ENCODE assay signal across 1 cellular context in genomic region chr10:77909755-77910375, GRCh38.
TF ChIP-seq lines count a peak whose summit lies in the region.

No MANE protein-coding gene starts in this region.

TF ChIP-seq in K562, 482 proteins besides CTCF, POLR2A, EP300 and RAD21 (continued from another document and continues in another):
- TF ChIP-seq ATF1 (CRISPR knock-in tag; IDR thresholded peaks at IDR 0.05) (no peak), ATF1 (tag; IDR thresholded peaks at IDR 0.05) (peak; percentile 81), LEF1 (IDR thresholded peaks at IDR 0.05) (peak; percentile 60), TAL1 (IDR thresholded peaks at IDR 0.05) (peak; percentile 25; the same call in 1 of the 2 replicates), PPARD (CRISPR knock-in tag; IDR thresholded peaks at IDR 0.05) (no peak), ZNF124 (CRISPR knock-in tag; IDR thresholded peaks at IDR 0.05) (no peak), ETV1 (tag; conservative IDR thresholded peaks at IDR 0.05; ENCODE audit: low read depth) (no peak), E2F1 (CRISPR knock-in tag; IDR thresholded peaks at IDR 0.05) (no peak), ZBTB9 (CRISPR knock-in tag; IDR thresholded peaks at IDR 0.05) (peak; percentile 83; the same call in 1 of the 2 replicates), ZNF311 (CRISPR knock-in tag; IDR thresholded peaks at IDR 0.05) (peak; percentile 66; the same call in 1 of the 2 replicates), NFE2L1 (tag; IDR thresholded peaks at IDR 0.05; ENCODE audit: borderline replicate concordance, low read depth) (peak; percentile 41), MAFK (IDR thresholded peaks at IDR 0.05; ENCODE audit: low read length) (peak; percentile 93), SMAD1 (IDR thresholded peaks at IDR 0.05; ENCODE audit: low read depth, low read length, partially characterized antibody) (peak; percentile 41), HDAC2 (IDR thresholded peaks at IDR 0.05) (peak; percentile 64; the same call in 1 of the 2 replicates), ZMIZ1 (IDR thresholded peaks at IDR 0.05; ENCODE audit: low read depth in 2 of 2, low read length in 2 of 2) (peak in 1 of 2 experiments; percentile 53; a peak in 1 of 4 replicates), RHOXF2B (CRISPR knock-in tag; conservative IDR thresholded peaks at IDR 0.05) (peak; percentile 67; the same call in 1 of the 2 replicates), MTA3 (IDR thresholded peaks at IDR 0.05; ENCODE audit: borderline replicate concordance) (peak; percentile 86), FOS (IDR thresholded peaks at IDR 0.05; ENCODE audit: extremely low read depth, insufficient read length) (no peak), CREM (IDR thresholded peaks at IDR 0.05; ENCODE audit: low read depth) (peak; percentile 33; the same call in 1 of the 2 replicates), ZNF518B (CRISPR knock-in tag; IDR thresholded peaks at IDR 0.05) (no peak), ARID1B (IDR thresholded peaks at IDR 0.05) (peak; percentile 84), ZNF76 (CRISPR knock-in tag; IDR thresholded peaks at IDR 0.05; ENCODE audit: borderline replicate concordance) (0 out of 2 replicates have a peak, but pooled peaks have one; percentile 74), CHCHD3 (CRISPR knock-in tag; IDR thresholded peaks at IDR 0.05) (0 out of 2 replicates have a peak, but pooled peaks have one; percentile 31), RBM25 (IDR thresholded peaks at IDR 0.05; ENCODE audit: low read depth, low read length, severe bottlenecking) (no peak), MNT (conservative IDR thresholded peaks at IDR 0.05) (peak; percentile 44 to 73; a peak in 3 of 4 replicates), TCF3 (CRISPR knock-in tag; IDR thresholded peaks at IDR 0.05) (peak; percentile 42), STAT5A (IDR thresholded peaks at IDR 0.05; ENCODE audit: borderline replicate concordance, low read length) (no peak), PRMT5 (CRISPR knock-in tag; IDR thresholded peaks at IDR 0.05) (no peak), MCM5 (IDR thresholded peaks at IDR 0.05; ENCODE audit: low read depth) (no peak), MBD2 (IDR thresholded peaks at IDR 0.05; ENCODE audit: borderline replicate concordance, low read depth) (peak; percentile 41; the same call in 1 of the 2 replicates), TCF7 (IDR thresholded peaks at IDR 0.05; ENCODE audit: borderline replicate concordance) (no peak), NEUROD1 (IDR thresholded peaks at IDR 0.05; ENCODE audit: borderline replicate concordance, low read depth, low read length, partially characterized antibody) (peak; percentile 49), BHLHE40 (IDR thresholded peaks at IDR 0.05; ENCODE audit: low read length) (peak; percentile 38; the same call in 1 of the 2 replicates), ARNT (IDR thresholded peaks at IDR 0.05) (0 out of 4 replicates have a peak, but pooled peaks of 1 of the 2 experiments have one; percentile 43), NFRKB (IDR thresholded peaks at IDR 0.05; ENCODE audit: low read depth) (peak; percentile 80)
- TF ChIP-seq, protein P1, sequence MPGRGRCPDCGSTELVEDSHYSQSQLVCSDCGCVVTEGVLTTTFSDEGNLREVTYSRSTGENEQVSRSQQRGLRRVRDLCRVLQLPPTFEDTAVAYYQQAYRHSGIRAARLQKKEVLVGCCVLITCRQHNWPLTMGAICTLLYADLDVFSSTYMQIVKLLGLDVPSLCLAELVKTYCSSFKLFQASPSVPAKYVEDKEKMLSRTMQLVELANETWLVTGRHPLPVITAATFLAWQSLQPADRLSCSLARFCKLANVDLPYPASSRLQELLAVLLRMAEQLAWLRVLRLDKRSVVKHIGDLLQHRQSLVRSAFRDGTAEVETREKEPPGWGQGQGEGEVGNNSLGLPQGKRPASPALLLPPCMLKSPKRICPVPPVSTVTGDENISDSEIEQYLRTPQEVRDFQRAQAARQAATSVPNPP (IDR thresholded peaks at IDR 0.05; ENCODE audit: borderline replicate concordance, insufficient read depth, insufficient read length), result no peak
- TF ChIP-seq, protein P2, sequence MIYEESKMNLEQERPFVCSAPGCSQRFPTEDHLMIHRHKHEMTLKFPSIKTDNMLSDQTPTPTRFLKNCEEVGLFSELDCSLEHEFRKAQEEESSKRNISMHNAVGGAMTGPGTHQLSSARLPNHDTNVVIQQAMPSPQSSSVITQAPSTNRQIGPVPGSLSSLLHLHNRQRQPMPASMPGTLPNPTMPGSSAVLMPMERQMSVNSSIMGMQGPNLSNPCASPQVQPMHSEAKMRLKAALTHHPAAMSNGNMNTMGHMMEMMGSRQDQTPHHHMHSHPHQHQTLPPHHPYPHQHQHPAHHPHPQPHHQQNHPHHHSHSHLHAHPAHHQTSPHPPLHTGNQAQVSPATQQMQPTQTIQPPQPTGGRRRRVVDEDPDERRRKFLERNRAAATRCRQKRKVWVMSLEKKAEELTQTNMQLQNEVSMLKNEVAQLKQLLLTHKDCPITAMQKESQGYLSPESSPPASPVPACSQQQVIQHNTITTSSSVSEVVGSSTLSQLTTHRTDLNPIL (CRISPR knock-in tag; IDR thresholded peaks at IDR 0.05), result no peak
- TF ChIP-seq, protein P3, sequence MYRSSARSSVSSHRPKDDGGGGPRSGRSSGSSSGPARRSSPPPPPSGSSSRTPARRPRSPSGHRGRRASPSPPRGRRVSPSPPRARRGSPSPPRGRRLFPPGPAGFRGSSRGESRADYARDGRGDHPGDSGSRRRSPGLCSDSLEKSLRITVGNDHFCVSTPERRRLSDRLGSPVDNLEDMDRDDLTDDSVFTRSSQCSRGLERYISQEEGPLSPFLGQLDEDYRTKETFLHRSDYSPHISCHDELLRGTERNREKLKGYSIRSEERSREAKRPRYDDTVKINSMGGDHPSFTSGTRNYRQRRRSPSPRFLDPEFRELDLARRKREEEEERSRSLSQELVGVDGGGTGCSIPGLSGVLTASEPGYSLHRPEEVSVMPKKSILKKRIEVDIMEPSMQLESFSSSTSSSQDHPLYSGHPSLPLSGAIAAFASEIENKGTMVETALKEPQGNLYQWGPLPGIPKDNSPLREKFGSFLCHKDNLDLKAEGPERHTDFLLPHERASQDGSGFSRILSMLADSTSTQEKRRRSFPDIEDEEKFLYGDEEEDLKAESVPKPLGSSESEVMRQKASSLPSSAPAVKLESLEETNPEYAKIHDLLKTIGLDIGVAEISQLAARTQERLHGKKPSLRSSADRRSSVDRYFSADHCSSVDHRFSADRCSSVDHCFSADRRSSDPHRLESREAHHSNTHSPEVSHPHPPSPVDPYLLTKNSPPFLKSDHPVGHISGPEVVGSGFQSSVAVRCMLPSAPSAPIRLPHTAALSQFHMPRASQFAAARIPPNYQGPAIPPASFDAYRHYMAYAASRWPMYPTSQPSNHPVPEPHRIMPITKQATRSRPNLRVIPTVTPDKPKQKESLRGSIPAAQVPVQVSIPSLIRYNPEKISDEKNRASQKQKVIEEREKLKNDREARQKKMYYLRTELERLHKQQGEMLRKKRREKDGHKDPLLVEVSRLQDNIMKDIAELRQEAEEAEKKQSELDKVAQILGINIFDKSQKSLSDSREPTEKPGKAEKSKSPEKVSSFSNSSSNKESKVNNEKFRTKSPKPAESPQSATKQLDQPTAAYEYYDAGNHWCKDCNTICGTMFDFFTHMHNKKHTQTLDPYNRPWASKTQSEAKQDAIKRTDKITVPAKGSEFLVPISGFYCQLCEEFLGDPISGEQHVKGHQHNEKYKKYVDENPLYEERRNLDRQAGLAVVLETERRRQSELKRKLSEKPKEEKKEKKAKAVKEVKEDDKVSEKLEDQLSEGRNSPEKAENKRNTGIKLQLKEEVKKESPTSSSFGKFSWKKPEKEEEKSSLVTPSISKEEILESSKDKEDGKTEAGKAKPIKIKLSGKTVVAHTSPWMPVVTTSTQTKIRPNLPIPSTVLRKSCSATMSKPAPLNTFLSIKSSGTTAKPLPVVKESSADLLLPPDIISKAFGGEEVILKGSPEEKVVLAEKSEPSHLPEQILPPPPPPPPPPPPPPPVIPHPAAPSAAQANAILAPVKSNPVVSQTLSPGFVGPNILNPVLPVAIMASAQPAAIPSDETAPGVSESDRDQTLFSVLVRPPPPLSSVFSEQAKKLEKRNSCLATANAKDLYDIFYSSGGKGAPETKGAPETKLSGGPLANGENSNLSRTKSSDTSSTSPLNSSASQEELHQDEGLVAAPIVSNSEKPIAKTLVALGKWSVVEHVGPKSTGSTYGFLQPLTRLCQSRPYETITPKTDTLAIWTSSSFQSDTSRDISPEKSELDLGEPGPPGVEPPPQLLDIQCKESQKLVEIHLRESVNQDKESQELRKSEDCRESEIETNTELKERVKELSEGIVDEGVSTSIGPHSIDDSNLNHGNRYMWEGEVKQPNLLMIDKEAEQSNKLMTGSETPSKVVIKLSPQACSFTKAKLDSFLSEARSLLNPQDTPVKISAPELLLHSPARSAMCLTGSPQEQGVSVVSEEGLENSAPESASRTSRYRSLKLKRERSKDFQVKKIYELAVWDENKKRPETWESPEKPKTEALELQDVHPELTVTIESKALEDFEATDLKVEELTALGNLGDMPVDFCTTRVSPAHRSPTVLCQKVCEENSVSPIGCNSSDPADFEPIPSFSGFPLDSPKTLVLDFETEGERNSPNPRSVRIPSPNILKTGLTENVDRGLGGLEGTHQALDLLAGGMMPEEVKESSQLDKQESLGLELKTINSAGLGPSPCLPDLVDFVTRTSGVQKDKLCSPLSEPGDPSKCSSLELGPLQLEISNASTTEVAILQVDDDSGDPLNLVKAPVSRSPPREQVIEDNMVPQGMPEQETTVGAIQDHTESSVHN (IDR thresholded peaks at IDR 0.05; ENCODE audit: borderline replicate concordance in 1 of 2, low read depth in 1 of 2), result peak in 1 of 2 experiments; percentile 60; a peak in 1 of 4 replicates
